Comparison of ENCODE assay signal across 16 cellular contexts in the genomic region with DNA sequence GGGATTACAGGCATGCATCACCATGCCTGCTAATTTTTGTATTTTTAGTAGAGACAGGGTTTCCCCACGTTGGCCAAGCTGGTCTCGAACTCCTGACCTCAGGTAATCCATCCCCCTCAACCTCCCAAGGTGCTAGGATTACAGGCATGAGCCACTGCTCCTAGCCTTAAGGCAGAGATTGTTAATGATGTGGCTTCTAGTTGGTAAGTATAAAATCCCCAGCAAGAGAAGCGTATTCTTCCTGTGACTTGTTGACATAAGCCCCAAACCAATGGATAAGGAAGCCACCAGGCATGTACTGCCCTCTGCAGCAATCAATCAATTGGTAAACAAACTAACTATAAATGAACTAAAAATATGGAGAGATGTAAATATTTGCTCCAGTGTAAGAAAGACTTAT. TPM values are rescaled to one million over a fixed set of nuclear protein-coding genes. Genes with fewer than 3 reads are reported as not detected.
DNase-seq lines count a peak whose midpoint lies in the region; ATAC-seq, FAIRE-seq and TF ChIP-seq lines count a peak whose summit lies in the region.
"Had no signal": no experiment of that assay in that cellular context is flagged by ENCODE, and none has a peak within 500 bp of the region (broad histone marks: within the 10 kb centered on the region; RNA-seq: fewer than 3 reads in every experiment).

No MANE protein-coding gene starts in this region.

- DNase-seq in cardiac muscle cell (ENCODE audit: low read depth in 1 of 2, low spot score in 1 of 2) (no peak), left ventricle myocardium superior (no peak), HuH-7.5 (ENCODE audit: low spot score) (peak; percentile 12), WTC11 (ENCODE audit: low spot score) (no peak), mesenchymal stem cell (no peak), frontal cortex (ENCODE audit: low spot score in 2 of 2) (no peak), HFFc6 (no peak), coronary artery (ENCODE audit: low spot score) (no peak)
- DNase-seq: 8988T; AML-193; CD4-positive, CD25-positive, alpha-beta regulatory T cell; DMS53; GF-D8; GM23248; H7 had no signal

- CTCF ChIA-PET in WTC11 (lab: Charles Lee): interaction anchor here (1.3 kb wide), 1 partner anchor 158 kb away, joined by 4 read pairs; no protein-coding TSS in a partner anchor

- no peak overlapping the region for H3K9ac ChIP-seq in mesenchymal stem cell (ENCODE audit: low read length)
- H3K9ac ChIP-seq: BLaER1, GM23248 had no signal

- H4K91ac ChIP-seq in mesenchymal stem cell (ENCODE audit: low read length): no peak overlapping the region

- H3K4me1 ChIP-seq in cardiac muscle cell (ENCODE audit: low read depth) (peaks cover 12% of the 10 kb centered on the region), mesenchymal stem cell (ENCODE audit: control insufficient read depth, insufficient read depth, low read depth, low read length) (no peaks in the 10 kb centered on the region)
- H3K4me1 ChIP-seq: BLaER1 had no signal

- H3K4ac ChIP-seq in mesenchymal stem cell (ENCODE audit: low read depth in 1 of 2, low read length in 2 of 2): peak overlapping the region in 1 of 2 experiments; percentile 28

- no peak overlapping the region for H2BK120ac ChIP-seq in mesenchymal stem cell (ENCODE audit: low read depth, low read length)

- no peak for FAIRE-seq in frontal cortex (lab: Jason Lieb, UNC)

- H3K18ac ChIP-seq in mesenchymal stem cell (ENCODE audit: low read depth in 1 of 2, low read length in 2 of 2): peak overlapping the region in 1 of 2 experiments; percentile 2

- WGBS in mesenchymal stem cell: no CpG with 5 or more reads among the region's 3 CpGs

- no peak for ATAC-seq in left ventricle myocardium superior
- no peak for ATAC-seq in WTC11

- H3K9me3 Mint-ChIP-seq in WTC11 (no peaks in the 10 kb centered on the region), HFFc6 (no peaks in the 10 kb centered on the region)
- H3K9me3 Mint-ChIP-seq: CD4-positive, CD25-positive, alpha-beta regulatory T cell had no signal

- H3K4me2 ChIP-seq in mesenchymal stem cell (ENCODE audit: low read length, poor library complexity, severe bottlenecking): no peak overlapping the region
- H3K4me2 ChIP-seq: BLaER1 had no signal

- H3K4me1 Mint-ChIP-seq in WTC11 (peaks cover 18% of the 10 kb centered on the region), HFFc6 (ENCODE audit: low read depth) (0 out of 2 replicates have a peak, but pooled peaks cover 6% of the 10 kb centered on the region)

- TF ChIP-seq CTCF in cardiac muscle cell (IDR thresholded peaks at IDR 0.05; ENCODE audit: low read depth, low read length): no peak
- TF ChIP-seq CTCF in WTC11 (IDR thresholded peaks at IDR 0.05): no peak
- no peak for TF ChIP-seq CTCF in HFFc6 (IDR thresholded peaks at IDR 0.05)
- no peak for TF ChIP-seq CTCF in coronary artery (IDR thresholded peaks at IDR 0.05)

- no peak overlapping the region for H3K14ac ChIP-seq in mesenchymal stem cell (ENCODE audit: low read length in 2 of 2)

- H3K36me3 Mint-ChIP-seq in WTC11 (peaks cover 1% of the 10 kb centered on the region; the same call in 1 of the 2 replicates), HFFc6 (ENCODE audit: low read depth) (no peaks in the 10 kb centered on the region)

- H2BK5ac ChIP-seq in mesenchymal stem cell (ENCODE audit: low read depth, low read length, poor library complexity, severe bottlenecking): no peak overlapping the region

- H3K9me3 ChIP-seq in cardiac muscle cell (ENCODE audit: low read depth) (no peaks in the 10 kb centered on the region), mesenchymal stem cell (ENCODE audit: control insufficient read depth, low read length) (no peaks in the 10 kb centered on the region)
- H3K9me3 ChIP-seq: BLaER1 had no signal

- H3K23ac ChIP-seq in mesenchymal stem cell (ENCODE audit: low read length in 2 of 2): no peak overlapping the region

- POLR2A ChIA-PET in WTC11 (lab: Charles Lee): no interaction called here

- no peak overlapping the region for H2AFZ ChIP-seq in mesenchymal stem cell (ENCODE audit: low read depth, low read length)
- H2AFZ ChIP-seq: GM23248 had no signal

- H3K36me3 ChIP-seq in cardiac muscle cell: no peaks in the 10 kb centered on the region
- no peaks in the 10 kb centered on the region for H3K36me3 ChIP-seq in mesenchymal stem cell (ENCODE audit: control insufficient read depth in 1 of 2, insufficient read depth in 2 of 2, low read depth in 1 of 2, low read length in 2 of 2)

- no peaks in the 10 kb centered on the region for H3K27me3 ChIP-seq in cardiac muscle cell
- H3K27me3 ChIP-seq in mesenchymal stem cell (ENCODE audit: control insufficient read depth in 1 of 2, insufficient read depth in 1 of 2, low read length in 2 of 2): no peaks in the 10 kb centered on the region
- H3K27me3 ChIP-seq: BLaER1 had no signal

- H2BK12ac ChIP-seq in mesenchymal stem cell (ENCODE audit: low read length in 2 of 2): no peak overlapping the region

- H3K27ac ChIP-seq in cardiac muscle cell (peak overlapping the region; percentile 20), mesenchymal stem cell (ENCODE audit: low read length, poor library complexity, severe bottlenecking) (no peak overlapping the region), coronary artery (no peak overlapping the region)
- H3K27ac ChIP-seq: BLaER1, GM23248 had no signal

- H3K4me3 ChIP-seq in cardiac muscle cell (no peak overlapping the region), mesenchymal stem cell (ENCODE audit: insufficient read depth in 1 of 2, low read depth in 1 of 2, low read length in 2 of 2) (no peak overlapping the region), coronary artery (no peak overlapping the region)
- H3K4me3 ChIP-seq: BLaER1, GM23248 had no signal

- peaks cover 17% of the 10 kb centered on the region for H3K79me1 ChIP-seq in mesenchymal stem cell (replicated peaks; ENCODE audit: low read length, poor library complexity, severe bottlenecking)

- no peak overlapping the region for H2BK15ac ChIP-seq in mesenchymal stem cell (ENCODE audit: low read depth, poor library complexity, severe bottlenecking)

- H3K4me3 Mint-ChIP-seq in WTC11 (no peak overlapping the region), HFFc6 (no peak overlapping the region)
- H3K4me3 Mint-ChIP-seq: CD4-positive, CD25-positive, alpha-beta regulatory T cell had no signal

- peak overlapping the region; percentile 46; the same call in 1 of the 2 replicates for H3K27ac Mint-ChIP-seq in WTC11
- H3K27ac Mint-ChIP-seq in HFFc6: no peak overlapping the region
- H3K27ac Mint-ChIP-seq: CD4-positive, CD25-positive, alpha-beta regulatory T cell had no signal

- H3K27me3 Mint-ChIP-seq in WTC11 (ENCODE audit: low read depth) (no peaks in the 10 kb centered on the region), HFFc6 (ENCODE audit: insufficient read depth) (no peaks in the 10 kb centered on the region)
- H3K27me3 Mint-ChIP-seq: CD4-positive, CD25-positive, alpha-beta regulatory T cell had no signal

- no peak overlapping the region for H2AK5ac ChIP-seq in mesenchymal stem cell (ENCODE audit: low read length, severe bottlenecking)

- peak overlapping the region; percentile 17 for H4K8ac ChIP-seq in mesenchymal stem cell (ENCODE audit: low read length)

- intact Hi-C loops in left ventricle myocardium superior (cut with micrococcal nuclease): no loop called here

TF ChIP-seq in WTC11, 78 proteins besides CTCF, POLR2A, EP300 and RAD21 (continues in another document):
- no peak for TF ChIP-seq ZNF425 (CRISPR knock-in tag; conservative IDR thresholded peaks at IDR 0.05)
- no peak for TF ChIP-seq CREM (CRISPR knock-in tag; IDR thresholded peaks at IDR 0.05)
- TF ChIP-seq SOX15 (CRISPR knock-in tag; IDR thresholded peaks at IDR 0.05): no peak
- TF ChIP-seq ERG (CRISPR knock-in tag; IDR thresholded peaks at IDR 0.05): no peak
- TF ChIP-seq JAZF1 (CRISPR knock-in tag; IDR thresholded peaks at IDR 0.05): no peak
- TF ChIP-seq GRHL2 (CRISPR knock-in tag; IDR thresholded peaks at IDR 0.05; ENCODE audit: insufficient replicate concordance, severe bottlenecking): no peak
- no peak for TF ChIP-seq IRF2 (CRISPR knock-in tag; IDR thresholded peaks at IDR 0.05; ENCODE audit: borderline replicate concordance, low read depth)
- TF ChIP-seq HMGA2 (CRISPR knock-in tag; IDR thresholded peaks at IDR 0.05): no peak
- no peak for TF ChIP-seq TCF7 (CRISPR knock-in tag; IDR thresholded peaks at IDR 0.05; ENCODE audit: low read depth)
- no peak for TF ChIP-seq ELF4 (CRISPR knock-in tag; IDR thresholded peaks at IDR 0.05; ENCODE audit: low read depth)
- no peak for TF ChIP-seq ETV6 (CRISPR knock-in tag; IDR thresholded peaks at IDR 0.05)

RNA-seq across cellular contexts. Expression of gene REEP3, which starts 41.2 kb away (rescaled TPM):
- total RNA-seq in cardiac muscle cell: 39.4 and 49.2 TPM in 2 replicates
- polyA plus RNA-seq in cardiac muscle cell: 44.2 and 54.0 TPM in 2 replicates
- total RNA-seq in left ventricle myocardium superior: 17.4 TPM
- 18.5 to 23.2 TPM (median 21.2 TPM) in 3 replicates for total RNA-seq in WTC11 (2021)
- 38.5 TPM for polyA plus RNA-seq in mesenchymal stem cell (2013, experiment 1 of 2)
- 42.0 TPM for polyA plus RNA-seq in mesenchymal stem cell (2013, experiment 2 of 2)
- 17.9 TPM for total RNA-seq in frontal cortex
- total RNA-seq in HFFc6 (2021; fragmentation: NEBNext Ultra II Directional; extraction: Animal tissue kit (Norgen Biotek cat#: 25700)): 10 to 100 TPM; 66.0 to 83.2 (median 75.6) TPM
